Comparison of ENCODE assay signal across 20 cellular contexts in genomic region chr17:49970498-49970897, GRCh38. TPM values are rescaled to one million over a fixed set of nuclear protein-coding genes. Genes with fewer than 3 reads are reported as not detected.
DNase-seq lines count a peak whose midpoint lies in the region; ATAC-seq and TF ChIP-seq lines count a peak whose summit lies in the region.
"Had no signal": no experiment of that assay in that cellular context is flagged by ENCODE, and none has a peak within 500 bp of the region (broad histone marks: within the 10 kb centered on the region; RNA-seq: fewer than 3 reads in every experiment).

No MANE protein-coding gene starts in this region.

- H3K36me3 ChIP-seq in SK-N-MC (ENCODE audit: insufficient read depth, low read length) (no peaks in the 10 kb centered on the region), breast epithelium (no peaks in the 10 kb centered on the region)
- H3K36me3 ChIP-seq: brain microvascular endothelial cell, WERI-Rb-1 had no signal

- ATAC-seq in stimulated activated naive CD8-positive, alpha-beta T cell treated with anti-CD3 and anti-CD28 coated beads, Interleukin-15, amount 100 ng/mL, for 72 hours: no peak
- no peak for ATAC-seq in stimulated activated naive CD8-positive, alpha-beta T cell treated with anti-CD3 and anti-CD28 coated beads, Interleukin-15, Interleukin-2, amounts not matched to agents 100 U/mL and 50 U/mL, for 24 hours

- intact Hi-C loops in breast epithelium (cut with DNase I; ENCODE audit: low total_unique reads): no loop called here

- TF ChIP-seq CTCF in type B pancreatic cell (conservative IDR thresholded peaks at IDR 0.05): no peak
- no peak for TF ChIP-seq CTCF in breast epithelium (IDR thresholded peaks at IDR 0.05)

- DNase-seq in stimulated activated naive CD8-positive, alpha-beta T cell treated with anti-CD3 and anti-CD28 coated beads, Interleukin-15, amount 100 ng/mL, for 72 hours: no peak
- no peak for DNase-seq in stimulated activated naive CD8-positive, alpha-beta T cell treated with anti-CD3 and anti-CD28 coated beads, Interleukin-15, Interleukin-2, amounts not matched to agents 100 U/mL and 50 U/mL, for 24 hours
- DNase-seq in SK-N-MC (ENCODE audit: low read depth, low spot score) (no peak), immature natural killer cell (no peak), type B pancreatic cell (ENCODE audit: extremely low spot score, unreplicated experiment) (no peak), activated gamma-delta T cell (lab: John Stamatoyannopoulos, UW) (no peak), glomerular visceral epithelial cell (ENCODE audit: extremely low spot score) (no peak), breast epithelium (ENCODE audit: low spot score in 2 of 2) (no peak)
- DNase-seq: AML-193; brain microvascular endothelial cell; GM23248; kidney; mammary epithelial cell; NCI-H1105 treated with DMSO at 0.1 percent for 48 hours; NCI-H510A treated with DMSO at 0.1 percent for 48 hours; stimulated activated CD4-positive, alpha-beta T cell treated with anti-CD3 and anti-CD28 coated beads, Interleukin-1b, Interleukin-23, amount 100 ng/mL, for 48 hours; WERI-Rb-1 had no signal

- no peak overlapping the region for H3K27ac ChIP-seq in SK-N-MC
- no peak overlapping the region for H3K27ac ChIP-seq in breast epithelium
- H3K27ac ChIP-seq: brain microvascular endothelial cell, coronary artery, GM23248 had no signal

- H3K4me3 Mint-ChIP-seq in stimulated activated naive CD8-positive, alpha-beta T cell treated with anti-CD3 and anti-CD28 coated beads, Interleukin-15, amount 100 ng/mL, for 72 hours: peak overlapping the region; percentile 97
- H3K4me3 Mint-ChIP-seq in immature natural killer cell (peak overlapping the region; percentile 64 to 92 (median 89)), type B pancreatic cell (peak overlapping the region; percentile 93)

- H3K4me3 ChIP-seq in SK-N-MC (peak overlapping the region; percentile 99), breast epithelium (no peak overlapping the region)
- H3K4me3 ChIP-seq: coronary artery, GM23248 had no signal

- peaks cover 11 to 100% of the 10 kb centered on the region in 2 donors for H3K27me3 ChIP-seq in breast epithelium

- H3K27me3 Mint-ChIP-seq in stimulated activated naive CD8-positive, alpha-beta T cell treated with anti-CD3 and anti-CD28 coated beads, Interleukin-15, amount 100 ng/mL, for 72 hours: peaks cover 93% of the 10 kb centered on the region
- peaks cover 22 to 53% (median 49%) of the 10 kb centered on the region in 3 donors for H3K27me3 Mint-ChIP-seq in immature natural killer cell (ENCODE audit: low read depth in 3 of 3)
- H3K27me3 Mint-ChIP-seq in type B pancreatic cell: peaks cover 95% of the 10 kb centered on the region

- peaks cover 61% of the 10 kb centered on the region for H3K4me1 Mint-ChIP-seq in stimulated activated naive CD8-positive, alpha-beta T cell treated with anti-CD3 and anti-CD28 coated beads, Interleukin-15, amount 100 ng/mL, for 72 hours
- H3K4me1 Mint-ChIP-seq in immature natural killer cell (peaks cover 32 to 42% of the 10 kb centered on the region in 2 donors), type B pancreatic cell (ENCODE audit: unreplicated experiment) (peaks cover 7% of the 10 kb centered on the region)

- no peak for TF ChIP-seq POLR2A in breast epithelium (IDR thresholded peaks at IDR 0.05)

- no peaks in the 10 kb centered on the region for H3K9me3 Mint-ChIP-seq in stimulated activated naive CD8-positive, alpha-beta T cell treated with anti-CD3 and anti-CD28 coated beads, Interleukin-15, amount 100 ng/mL, for 72 hours
- H3K9me3 Mint-ChIP-seq in immature natural killer cell: peaks cover 0 to 8% (median 0%) of the 10 kb centered on the region in 6 donors
- H3K9me3 Mint-ChIP-seq in type B pancreatic cell: peaks cover 4% of the 10 kb centered on the region

- peak overlapping the region; percentile 12 for H3K9ac ChIP-seq in SK-N-MC (ENCODE audit: insufficient read length)
- H3K9ac ChIP-seq: GM23248 had no signal

- H3K36me3 Mint-ChIP-seq in immature natural killer cell (peaks cover 0 to 5% (median 0%) of the 10 kb centered on the region in 3 donors), type B pancreatic cell (peaks cover 7% of the 10 kb centered on the region)

- no peaks in the 10 kb centered on the region for H3K9me3 ChIP-seq in SK-N-MC (ENCODE audit: low read depth, low read length)
- no peaks in the 10 kb centered on the region for H3K9me3 ChIP-seq in breast epithelium

- no peak overlapping the region for H3K27ac Mint-ChIP-seq in stimulated activated naive CD8-positive, alpha-beta T cell treated with anti-CD3 and anti-CD28 coated beads, Interleukin-15, amount 100 ng/mL, for 72 hours
- no peak overlapping the region for H3K27ac Mint-ChIP-seq in immature natural killer cell
- peak overlapping the region; percentile 52 for H3K27ac Mint-ChIP-seq in type B pancreatic cell
- H3K27ac Mint-ChIP-seq: progenitor cell of endocrine pancreas had no signal

- H3K4me1 ChIP-seq in breast epithelium: peaks cover 0 to 11% of the 10 kb centered on the region in 2 donors

RNA-seq across cellular contexts. Expression of gene DLX4, which starts 1.5 kb away (rescaled TPM):
- polyA plus RNA-seq in immature natural killer cell: under 1 TPM in 2 of 3 donors, not detected in 1; 0.19 to 0.32 TPM
- total RNA-seq in type B pancreatic cell (ENCODE audit: low replicate concordance) (3.1 and 10.4 TPM in 2 replicates), breast epithelium (under 1 TPM in 1 of 3 donors, not detected in 2; 0.44 TPM)
- total RNA-seq: GM23248, urinary bladder had no signal

RNA-seq across cellular contexts. Expression of gene DLX3, which starts 24.5 kb away (rescaled TPM):
- polyA plus RNA-seq in immature natural killer cell: not detected
- total RNA-seq in type B pancreatic cell (ENCODE audit: low replicate concordance) (15.9 and 16.7 TPM in 2 replicates), breast epithelium (under 1 TPM in 2 of 3 donors, not detected in 1; 0.44 to 0.98 TPM)
- total RNA-seq: urinary bladder had no signal
